Comparison of ENCODE assay signal across 24 cellular contexts in genomic region chr3:81393251-81393650, GRCh38.
"Had no signal": no experiment of that assay in that cellular context is flagged by ENCODE, and none has a peak within 500 bp of the region (broad histone marks: within the 10 kb centered on the region; RNA-seq: fewer than 3 reads in every experiment).

No MANE protein-coding gene starts in this region.

- H3K9me3 Mint-ChIP-seq: nephron progenitor cell; stimulated activated naive CD8-positive, alpha-beta T cell treated with anti-CD3 and anti-CD28 coated beads, Interleukin-15, Interleukin-2, amounts not matched to agents 100 ng/mL and 50 ng/mL, for 24 hours had no signal

- H3K4me3 Mint-ChIP-seq: activated T-cell treated with anti-CD3 and anti-CD28 coated beads, Interleukin-2, amount 50 U/mL, for 72 hours; nephron progenitor cell; stimulated activated naive CD8-positive, alpha-beta T cell treated with anti-CD3 and anti-CD28 coated beads, Interleukin-15, Interleukin-2, amounts not matched to agents 100 ng/mL and 50 ng/mL, for 24 hours had no signal

- H3K27me3 ChIP-seq: brain microvascular endothelial cell, gastrocnemius medialis, heart left ventricle, suprapubic skin, transverse colon, uterus had no signal

- DNase-seq: activated CD4-positive, alpha-beta T cell treated with anti-CD3 and anti-CD28 coated beads for 1 hour; activated CD4-positive, alpha-beta T cell treated with anti-CD3 and anti-CD28 coated beads, Interleukin-2, amount 50 U/mL, for 4 hours; activated gamma-delta T cell; activated T-cell treated with anti-CD3 and anti-CD28 coated beads, Interleukin-2, amount 50 U/mL, for 72 hours; brain microvascular endothelial cell; central memory CD4-positive, alpha-beta T cell; erythroblast; gastrocnemius medialis; heart left ventricle; left ventricle myocardium inferior; mammary epithelial cell; midbrain; nephron progenitor cell; nucleus accumbens; posterior cingulate gyrus; retina; transverse colon; uterus; WERI-Rb-1 had no signal

- H3K27me3 Mint-ChIP-seq: stimulated activated naive CD8-positive, alpha-beta T cell treated with anti-CD3 and anti-CD28 coated beads, Interleukin-15, Interleukin-2, amounts not matched to agents 100 ng/mL and 50 ng/mL, for 24 hours had no signal

- H3K27ac ChIP-seq: brain microvascular endothelial cell, coronary artery, gastrocnemius medialis, heart left ventricle, left ventricle myocardium inferior, suprapubic skin, transverse colon, uterus, WERI-Rb-1 had no signal

- H3K27ac Mint-ChIP-seq: activated naive CD4-positive, alpha-beta T cell treated with anti-CD3 and anti-CD28 coated beads, Interleukin-2, amount 50 U/mL, for 72 hours; activated T-cell treated with anti-CD3 and anti-CD28 coated beads, Interleukin-2, amount 50 U/mL, for 72 hours; nephron progenitor cell; stimulated activated naive CD8-positive, alpha-beta T cell treated with anti-CD3 and anti-CD28 coated beads, Interleukin-15, Interleukin-2, amounts not matched to agents 100 ng/mL and 50 ng/mL, for 24 hours had no signal

- H3K4me3 ChIP-seq: coronary artery, gastrocnemius medialis, heart left ventricle, left ventricle myocardium inferior, suprapubic skin, transverse colon, uterus had no signal

- ATAC-seq: activated naive CD4-positive, alpha-beta T cell treated with anti-CD3 and anti-CD28 coated beads, Interleukin-2, amount 50 U/mL, for 72 hours; activated T-cell treated with anti-CD3 and anti-CD28 coated beads, Interleukin-2, amount 50 U/mL, for 72 hours; gastrocnemius medialis; heart left ventricle had no signal

- H3K36me3 Mint-ChIP-seq: activated naive CD4-positive, alpha-beta T cell treated with anti-CD3 and anti-CD28 coated beads, Interleukin-2, amount 50 U/mL, for 72 hours had no signal

- H3K36me3 ChIP-seq: brain microvascular endothelial cell, gastrocnemius medialis, heart left ventricle, left ventricle myocardium inferior, suprapubic skin, transverse colon, uterus, WERI-Rb-1 had no signal

- FAIRE-seq: endometrium had no signal

- H3K9me3 ChIP-seq: gastrocnemius medialis, heart left ventricle, left ventricle myocardium inferior, suprapubic skin, transverse colon, uterus had no signal

- H3K4me1 ChIP-seq: gastrocnemius medialis, heart left ventricle, left ventricle myocardium inferior, suprapubic skin, transverse colon, uterus had no signal
